Comparison of ENCODE assay signal across 32 cellular contexts in the genomic region with DNA sequence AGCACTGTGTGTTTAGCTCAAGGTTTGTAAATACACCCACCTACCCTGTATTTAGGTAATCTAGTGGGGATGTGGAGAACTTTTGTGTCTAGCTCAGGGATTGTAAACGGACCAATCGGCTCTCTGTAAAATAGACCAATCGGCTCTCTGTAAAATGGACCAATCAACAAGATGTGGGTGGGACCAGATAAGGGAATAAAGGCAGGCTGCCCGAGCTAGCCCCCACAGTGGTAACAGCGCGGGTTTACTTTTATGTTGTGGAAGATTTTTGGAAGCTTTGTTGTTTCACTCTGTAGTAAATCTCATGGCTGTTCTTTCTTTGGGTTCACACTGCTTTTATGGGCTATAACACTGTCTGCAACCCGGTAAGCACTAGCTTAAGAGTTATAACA.
"Had no signal": no experiment of that assay in that cellular context is flagged by ENCODE, and none has a peak within 500 bp of the region (broad histone marks: within the 10 kb centered on the region; RNA-seq: fewer than 3 reads in every experiment).

No MANE protein-coding gene starts in this region.

- H3K4me1 Mint-ChIP-seq: nephron progenitor cell, neural crest cell had no signal

- H3K27me3 ChIP-seq: pancreas, suprapubic skin, thyroid gland, tibial nerve, upper lobe of left lung, vagina had no signal

- DNase-seq: nephron progenitor cell; nucleus accumbens; posterior cingulate gyrus; psoas muscle; spleen; stimulated activated CD4-positive, alpha-beta T cell treated with anti-CD3 and anti-CD28 coated beads, Interleukin-12 subunit alpha, Interleukin-12 subunit beta, amount 100 ng/mL, for 4 hours; stimulated activated CD4-positive, alpha-beta T cell treated with anti-CD3 and anti-CD28 coated beads, Interleukin-1b, Interleukin-23, amount 100 ng/mL, for 48 hours; stimulated activated CD4-positive, alpha-beta T cell treated with anti-CD3 and anti-CD28 coated beads, Interleukin-4, amount 100 ng/mL, for 1 hour; stimulated activated CD4-positive, alpha-beta T cell treated with anti-CD3 and anti-CD28 coated beads, Interleukin-4, amount 100 ng/mL, for 4 hours; stimulated activated CD8-positive, alpha-beta memory T cell treated with anti-CD3 and anti-CD28 coated beads, Interleukin-4, amount 100 ng/mL, for 48 hours; stimulated activated naive CD4-positive, alpha-beta T cell; stimulated activated naive CD8-positive, alpha-beta T cell treated with anti-CD3 and anti-CD28 coated beads, Interleukin-15, amount 100 ng/mL, for 72 hours; stimulated activated naive CD8-positive, alpha-beta T cell treated with anti-CD3 and anti-CD28 coated beads, Interleukin-15, Interleukin-2, amounts not matched to agents 100 U/mL and 50 U/mL, for 24 hours; substantia nigra; thyroid gland; trophoblast cell had no signal

- H3K36me3 ChIP-seq: neutrophil, pancreas, spleen, suprapubic skin, thoracic aorta, thyroid gland, tibial nerve, upper lobe of left lung, vagina had no signal

- H3K4me1 ChIP-seq: pancreas, psoas muscle, spleen, suprapubic skin, thyroid gland, tibial nerve, upper lobe of left lung, vagina had no signal

- FAIRE-seq: pancreas, urothelium cell line had no signal

- H3K36me3 Mint-ChIP-seq: naive thymus-derived CD8-positive, alpha-beta T cell; stimulated activated memory B cell treated with anti-CD40 and anti-IgM and Interleukin-4, amounts not matched to agents 10 μg/mL and 1 μg/mL and 100 μg/mL, for 72 hours had no signal

- H3K27ac Mint-ChIP-seq: nephron progenitor cell; progenitor cell of endocrine pancreas; stimulated activated memory B cell treated with anti-CD40 and anti-IgM and Interleukin-4, amounts not matched to agents 10 μg/mL and 1 μg/mL and 100 μg/mL, for 72 hours; stimulated activated naive CD8-positive, alpha-beta T cell treated with anti-CD3 and anti-CD28 coated beads, Interleukin-15, amount 100 ng/mL, for 72 hours had no signal

- H3K27ac ChIP-seq: neutrophil, pancreas, psoas muscle, skin epidermis, spleen, suprapubic skin, thoracic aorta, thyroid gland, tibial nerve, upper lobe of left lung, vagina had no signal

- H3K4me2 ChIP-seq: smooth muscle cell had no signal

- H3K4me3 ChIP-seq: smooth muscle cell, thyroid gland, tibial nerve, upper lobe of left lung had no signal

- H3K9me3 ChIP-seq: neutrophil, pancreas, psoas muscle, suprapubic skin, thoracic aorta, thyroid gland, tibial nerve, upper lobe of left lung, vagina had no signal

- H3K4me3 Mint-ChIP-seq: natural killer cell treated with Interleukin-12 subunit alpha and Interleukin-12 subunit beta and Interleukin-15 and Interleukin-18, amount 100 ng/mL, for 72 hours; nephron progenitor cell; neural crest cell had no signal

- H3K9me3 Mint-ChIP-seq: neural crest cell; stimulated activated memory B cell treated with anti-CD40 and anti-IgM and Interleukin-4, amounts not matched to agents 10 μg/mL and 1 μg/mL and 100 μg/mL, for 72 hours; stimulated activated naive CD8-positive, alpha-beta T cell treated with anti-CD3 and anti-CD28 coated beads, Interleukin-15, amount 100 ng/mL, for 72 hours had no signal

- ATAC-seq: natural killer cell treated with Interleukin-12 subunit alpha and Interleukin-12 subunit beta and Interleukin-15 and Interleukin-18, amount 100 ng/mL, for 72 hours; psoas muscle; sciatic nerve; stimulated activated memory B cell treated with anti-CD40 and anti-IgM and Interleukin-4, amounts not matched to agents 10 μg/mL and 1 μg/mL and 100 μg/mL, for 72 hours; stimulated activated naive CD8-positive, alpha-beta T cell treated with anti-CD3 and anti-CD28 coated beads, Interleukin-15, Interleukin-2, amounts not matched to agents 100 U/mL and 50 U/mL, for 24 hours had no signal

- H3K27me3 Mint-ChIP-seq: naive thymus-derived CD8-positive, alpha-beta T cell; progenitor cell of endocrine pancreas; stimulated activated memory B cell treated with anti-CD40 and anti-IgM and Interleukin-4, amounts not matched to agents 10 μg/mL and 1 μg/mL and 100 μg/mL, for 72 hours; stimulated activated naive CD8-positive, alpha-beta T cell treated with anti-CD3 and anti-CD28 coated beads, Interleukin-15, amount 100 ng/mL, for 72 hours had no signal
